In the genomic region with DNA sequence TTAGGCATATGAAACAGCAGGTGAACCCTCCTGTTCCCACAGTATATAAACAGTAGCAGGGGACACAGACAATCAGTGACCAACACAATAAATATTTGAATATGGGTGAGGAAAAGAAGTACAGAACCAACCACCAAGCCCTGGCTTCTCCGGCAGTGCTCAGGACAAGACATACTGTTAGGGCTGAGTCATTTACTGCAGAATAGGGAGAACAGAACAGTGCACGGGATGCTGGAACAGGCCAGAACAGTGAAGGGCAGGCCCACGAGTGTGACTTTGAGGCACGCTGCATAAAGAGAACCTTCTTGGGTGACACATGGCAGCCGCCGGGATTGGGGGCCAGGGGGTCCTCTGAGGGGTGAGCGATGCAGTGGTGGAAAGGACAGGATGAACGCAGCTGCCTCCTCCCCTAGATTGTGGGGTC, we compare ENCODE assay signal across 14 cellular contexts.
DNase-seq lines count a peak whose midpoint lies in the region; ATAC-seq and TF ChIP-seq lines count a peak whose summit lies in the region.
"Had no signal": no experiment of that assay in that cellular context is flagged by ENCODE, and none has a peak within 500 bp of the region (broad histone marks: within the 10 kb centered on the region; RNA-seq: fewer than 3 reads in every experiment).

No MANE protein-coding gene starts in this region.

- H3K9me3 Mint-ChIP-seq in CD4-positive, CD25-positive, alpha-beta regulatory T cell, result no peaks in the 10 kb centered on the region
- H3K9me3 Mint-ChIP-seq in effector memory CD8-positive, alpha-beta T cell, result no peaks in the 10 kb centered on the region
- H3K9me3 Mint-ChIP-seq: CD4-positive, alpha-beta T cell had no signal

- H3K27ac ChIP-seq in CD4-positive, CD25-positive, alpha-beta regulatory T cell (ENCODE audit: insufficient read depth, low read length, poor library complexity, severe bottlenecking), result no peak overlapping the region
- H3K27ac ChIP-seq in muscle layer of duodenum (ENCODE audit: low read length), result peak overlapping the region; percentile 23
- no peak overlapping the region for H3K27ac ChIP-seq in tibial artery
- H3K27ac ChIP-seq: heart left ventricle, right atrium auricular region, upper lobe of left lung had no signal

- intact Hi-C loops in tibial artery (cut with DNase I; ENCODE audit: low total_unique reads), result loop anchor here (10.0 kb wide), 1 partner anchor 160 kb away; the partner anchor contains the start of gene CMIP

- no peak overlapping the region for H3K4me3 ChIP-seq in CD4-positive, CD25-positive, alpha-beta regulatory T cell (ENCODE audit: low read depth, low read length)
- H3K4me3 ChIP-seq in muscle layer of duodenum (ENCODE audit: low read depth in 1 of 2, low read length in 2 of 2) (no peak overlapping the region), tibial artery (no peak overlapping the region)
- H3K4me3 ChIP-seq: heart left ventricle, right atrium auricular region, upper lobe of left lung had no signal

- no peaks in the 10 kb centered on the region for H3K9me3 ChIP-seq in CD4-positive, CD25-positive, alpha-beta regulatory T cell (ENCODE audit: control insufficient read depth in 2 of 2, low read length in 2 of 2)
- no peaks in the 10 kb centered on the region for H3K9me3 ChIP-seq in muscle layer of duodenum (ENCODE audit: control insufficient read depth in 1 of 2, low read length in 2 of 2)
- H3K9me3 ChIP-seq in tibial artery, result no peaks in the 10 kb centered on the region
- H3K9me3 ChIP-seq: heart left ventricle, right atrium auricular region, upper lobe of left lung had no signal

- H3K4me3 Mint-ChIP-seq in CD4-positive, CD25-positive, alpha-beta regulatory T cell, result no peak overlapping the region
- H3K4me3 Mint-ChIP-seq in effector memory CD8-positive, alpha-beta T cell, result no peak overlapping the region
- H3K4me3 Mint-ChIP-seq: CD4-positive, alpha-beta T cell had no signal

- no peak for TF ChIP-seq CTCF in tibial artery (IDR thresholded peaks at IDR 0.05)

- H3K27me3 Mint-ChIP-seq in CD4-positive, CD25-positive, alpha-beta regulatory T cell, result no peaks in the 10 kb centered on the region
- H3K27me3 Mint-ChIP-seq in effector memory CD8-positive, alpha-beta T cell, result no peaks in the 10 kb centered on the region
- H3K27me3 Mint-ChIP-seq: CD4-positive, alpha-beta T cell had no signal

- peaks cover 6% of the 10 kb centered on the region for H3K36me3 ChIP-seq in CD4-positive, CD25-positive, alpha-beta regulatory T cell (ENCODE audit: control insufficient read depth, insufficient read depth, low read length)
- H3K36me3 ChIP-seq in muscle layer of duodenum (ENCODE audit: control insufficient read depth in 1 of 2, insufficient read depth in 2 of 2, low read length in 2 of 2) (peaks cover 0 to 8% of the 10 kb centered on the region in 2 donors), tibial artery (peaks cover 0 to 5% (median 5%) of the 10 kb centered on the region in 3 donors)

- H3K27ac Mint-ChIP-seq in CD4-positive, CD25-positive, alpha-beta regulatory T cell, result peak overlapping the region in 2 of 3 donors; percentile 72 to 76
- peak overlapping the region; percentile 26 to 85 for H3K27ac Mint-ChIP-seq in effector memory CD8-positive, alpha-beta T cell
- H3K27ac Mint-ChIP-seq: CD4-positive, alpha-beta T cell had no signal

- no peak for DNase-seq in CD4-positive, CD25-positive, alpha-beta regulatory T cell
- peak; percentile 55 for DNase-seq in NCI-H69 (lab: John Stamatoyannopoulos, UW)
- DNase-seq in effector memory CD8-positive, alpha-beta T cell, result no peak
- no peak for DNase-seq in NOMO-1 treated with dmso at 0.1 percent for 144 hours (lab: John Stamatoyannopoulos, UW; ENCODE audit: unreplicated experiment)
- no peak for DNase-seq in tibial artery
- DNase-seq: CD4-positive, alpha-beta T cell; central memory CD4-positive, alpha-beta T cell; H7 had no signal

- H3K27me3 ChIP-seq in CD4-positive, CD25-positive, alpha-beta regulatory T cell (ENCODE audit: control insufficient read depth, insufficient read depth, low read length), result no peaks in the 10 kb centered on the region
- H3K27me3 ChIP-seq in muscle layer of duodenum (ENCODE audit: low read depth, low read length) (no peaks in the 10 kb centered on the region), tibial artery (peaks cover 0 to 3% of the 10 kb centered on the region in 2 donors)
- H3K27me3 ChIP-seq: heart left ventricle, right atrium auricular region, upper lobe of left lung had no signal

- no peaks in the 10 kb centered on the region for H3K4me1 ChIP-seq in CD4-positive, CD25-positive, alpha-beta regulatory T cell (ENCODE audit: control insufficient read depth, insufficient read depth, low read length, poor library complexity, severe bottlenecking)
- H3K4me1 ChIP-seq in muscle layer of duodenum (ENCODE audit: control insufficient read depth in 1 of 2, insufficient read depth in 2 of 2, low read length in 2 of 2) (peaks cover 11 to 19% of the 10 kb centered on the region in 2 donors), tibial artery (peaks cover 0 to 39% (median 34%) of the 10 kb centered on the region in 4 donors)

- no peak for ATAC-seq in CD4-positive, CD25-positive, alpha-beta regulatory T cell (ENCODE audit: low read depth in 2 of 2)
- ATAC-seq in effector memory CD8-positive, alpha-beta T cell (replicated peaks), result no peak
- ATAC-seq in GM19397 (IDR thresholded peaks at IDR 0.05; ENCODE audit: unreplicated experiment) (no peak), HG03039 (IDR thresholded peaks at IDR 0.05; ENCODE audit: unreplicated experiment) (no peak)

- peaks cover 13% of the 10 kb centered on the region for H3K36me3 Mint-ChIP-seq in CD4-positive, CD25-positive, alpha-beta regulatory T cell
- peaks cover 16% of the 10 kb centered on the region for H3K36me3 Mint-ChIP-seq in effector memory CD8-positive, alpha-beta T cell (ENCODE audit: insufficient read depth)

- H3K4me1 Mint-ChIP-seq in CD4-positive, CD25-positive, alpha-beta regulatory T cell, result peaks cover 4 to 13% (median 5%) of the 10 kb centered on the region in 4 donors
- H3K4me1 Mint-ChIP-seq in effector memory CD8-positive, alpha-beta T cell (ENCODE audit: low read depth in 2 of 2), result peaks cover 20 to 35% of the 10 kb centered on the region in 2 donors
